In the genomic region with DNA sequence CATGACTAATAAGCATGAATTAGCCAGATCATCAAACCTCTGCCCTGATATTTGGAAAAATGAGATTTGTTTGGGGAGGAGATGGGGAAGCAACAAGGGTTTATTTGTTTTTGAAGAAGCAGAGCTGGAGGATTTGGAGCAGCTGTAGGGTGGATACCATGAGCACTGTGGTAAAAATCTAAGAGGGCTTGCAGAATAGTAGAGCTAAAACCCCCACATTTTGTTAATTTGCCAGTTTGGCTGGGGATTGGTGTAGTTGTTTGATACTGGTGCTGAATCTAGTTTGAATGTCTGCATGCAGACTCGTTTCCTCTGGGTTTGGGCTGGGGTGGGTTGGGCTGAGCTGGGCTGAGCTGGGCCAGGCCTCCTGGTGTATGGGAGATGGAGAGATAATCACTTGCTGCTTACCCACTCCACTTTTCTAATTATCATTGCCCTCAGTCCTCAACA, we compare ENCODE assay signal across 13 cellular contexts. TPM values are rescaled to one million over a fixed set of nuclear protein-coding genes. Genes with fewer than 3 reads are reported as not detected.
DNase-seq lines count a peak whose midpoint lies in the region; ATAC-seq and TF ChIP-seq lines count a peak whose summit lies in the region.
"Had no signal": no experiment of that assay in that cellular context is flagged by ENCODE, and none has a peak within 500 bp of the region (broad histone marks: within the 10 kb centered on the region; RNA-seq: fewer than 3 reads in every experiment).

No MANE protein-coding gene starts in this region.

- H3K4me3 ChIP-seq in GM08714 (ENCODE audit: low read length), result peak overlapping the region; percentile 53; the same call in 1 of the 2 replicates
- H3K4me3 ChIP-seq in sigmoid colon, result no peak overlapping the region

- 59 to 62% methylated on average over 1 of the region's 1 CpG for WGBS in sigmoid colon, 2 donors

- no peak for TF ChIP-seq CTCF in sigmoid colon (IDR thresholded peaks at IDR 0.05)

- no peaks in the 10 kb centered on the region for H3K36me3 ChIP-seq in sigmoid colon

- H3K27me3 ChIP-seq in sigmoid colon, result no peaks in the 10 kb centered on the region

- no peak for TF ChIP-seq EP300 in sigmoid colon (IDR thresholded peaks at IDR 0.05)

- intact Hi-C loops in left cardiac atrium (cut with DNase I), result no loop called here
- intact Hi-C loops in sigmoid colon (cut with DNase I), result no loop called here

- peaks cover 0 to 45% (median 27%) of the 10 kb centered on the region in 4 donors for H3K4me1 ChIP-seq in sigmoid colon

- ATAC-seq in left cardiac atrium (peak; percentile 15 to 78), GM21515 (IDR thresholded peaks at IDR 0.05; ENCODE audit: unreplicated experiment) (no peak)
- ATAC-seq: activated naive CD8-positive, alpha-beta T cell treated with anti-CD3 and anti-CD28 coated beads, Interleukin-2, amount 50 U/mL, for 24 hours had no signal

- H3K9me3 ChIP-seq in sigmoid colon, result no peaks in the 10 kb centered on the region

- DNase-seq in SK-N-DZ (ENCODE audit: low spot score) (peak; percentile 18), left cardiac atrium (no peak), sigmoid colon (no peak), LoVo (ENCODE audit: low spot score) (no peak), mucosa of gallbladder (ENCODE audit: low spot score) (no peak)
- DNase-seq in activated T-cell treated with anti-CD3 and anti-CD28 coated beads, Interleukin-2, amount 50 U/mL, for 1 hour, result no peak
- DNase-seq: activated CD8-positive, alpha-beta memory T cell treated with anti-CD3 and anti-CD28 coated beads, Interleukin-2, amount 50 U/mL, for 4 hours; activated naive CD8-positive, alpha-beta T cell treated with anti-CD3 and anti-CD28 coated beads, Interleukin-2, amount 50 U/mL, for 24 hours; CD4-positive, alpha-beta T cell; effector CD8-positive, alpha-beta T cell; SHP77 treated with DMSO at 0.1 percent for 48 hours had no signal

- TF ChIP-seq POLR2A in sigmoid colon (IDR thresholded peaks at IDR 0.05), result no peak

- peak overlapping the region in 3 of 4 donors; percentile 5 to 43 (median 22) for H3K27ac ChIP-seq in sigmoid colon

RNA-seq across cellular contexts. Expression of a gene that starts 43.7 kb away (rescaled TPM):
- 21.1 and 21.6 TPM in 2 replicates for polyA plus RNA-seq in SK-N-DZ (2014; cell fraction: cytosol; rRNA removed)
- 10.1 and 19.8 TPM in 2 replicates for polyA plus RNA-seq in SK-N-DZ (2014; cell fraction: nucleus; rRNA removed)
- total RNA-seq in left cardiac atrium (10 to 100 TPM in 1 of 2 donors, 1 to 10 TPM in 1; 9.8 to 10.6 TPM), sigmoid colon (10 to 100 TPM; 25.8 to 45.7 (median 33.4) TPM), mucosa of gallbladder (32.5 TPM)
- 10 to 100 TPM; 13.8 to 14.7 (median 14.1) TPM for polyA plus RNA-seq in sigmoid colon
